8 cellular contexts compared by ENCODE assay signal in the genomic region with DNA sequence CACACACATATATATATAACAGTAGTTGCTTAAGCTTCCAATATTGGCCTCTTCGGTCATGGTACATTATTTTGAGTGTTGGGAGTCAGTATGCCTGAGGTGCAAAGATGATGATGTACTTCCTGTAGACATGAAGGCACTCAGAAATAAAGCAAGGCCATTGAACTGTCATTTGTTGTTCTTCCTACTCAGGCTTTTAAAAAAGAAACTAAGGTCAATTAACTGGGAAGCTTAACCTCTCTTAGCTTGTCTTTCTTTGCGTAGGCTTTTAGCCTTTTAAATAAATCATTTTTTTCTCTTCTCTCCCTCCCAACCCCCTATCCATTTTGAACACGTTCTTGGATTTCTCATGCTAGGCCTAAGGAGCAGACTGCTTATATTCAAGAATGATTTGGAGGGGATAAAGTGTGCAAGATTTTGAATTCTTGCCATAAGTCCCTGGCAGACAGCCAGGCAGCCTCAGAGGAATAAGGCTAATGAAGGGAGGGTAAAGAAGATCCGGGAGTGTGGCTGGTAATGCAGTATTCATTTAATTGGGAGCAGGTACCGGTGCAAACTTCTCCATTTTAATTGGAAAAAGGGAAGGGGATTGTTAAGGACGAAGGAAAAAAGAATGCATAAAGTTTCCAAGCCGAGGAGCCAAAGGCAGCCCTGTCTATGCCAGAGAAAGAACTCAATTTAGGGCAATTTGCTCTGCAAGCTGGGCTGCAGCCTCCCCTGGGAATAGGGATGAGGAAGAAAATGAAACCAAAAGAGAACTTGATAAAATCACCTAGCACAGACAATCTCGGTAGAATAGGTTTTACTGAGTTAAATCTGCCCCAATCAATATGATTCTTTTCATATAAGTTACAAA.
DNase-seq lines count a peak whose midpoint lies in the region; ATAC-seq and TF ChIP-seq lines count a peak whose summit lies in the region.

No MANE protein-coding gene starts in this region.

- no peak for TF ChIP-seq CTCF in brain microvascular endothelial cell (IDR thresholded peaks at IDR 0.05; ENCODE audit: low read depth, low read length, missing control alignments)
- TF ChIP-seq CTCF in parathyroid adenoma (IDR thresholded peaks at IDR 0.05), result no peak

- H3K4me1 ChIP-seq in parathyroid adenoma, result no peaks in the 10 kb centered on the region

- no peak overlapping the region for H3K9ac ChIP-seq in parathyroid adenoma

- peak overlapping the region; percentile 31 for H3K4me2 ChIP-seq in parathyroid adenoma (ENCODE audit: low read length)

- H3K36me3 ChIP-seq in brain microvascular endothelial cell (replicated peaks), result no peaks in the 10 kb centered on the region
- H3K36me3 ChIP-seq in parathyroid adenoma (ENCODE audit: control insufficient read depth, insufficient read depth, low read length), result no peaks in the 10 kb centered on the region

- H2AFZ ChIP-seq in parathyroid adenoma, result no peak overlapping the region

- H3K4me3 ChIP-seq in brain microvascular endothelial cell (ENCODE audit: low read depth, low read length), result peak overlapping the region; percentile 20
- no peak overlapping the region for H3K4me3 ChIP-seq in parathyroid adenoma (ENCODE audit: low read depth, low read length)

- no peaks in the 10 kb centered on the region for H3K27me3 ChIP-seq in brain microvascular endothelial cell (replicated peaks)
- no peaks in the 10 kb centered on the region for H3K27me3 ChIP-seq in parathyroid adenoma (ENCODE audit: control insufficient read depth, insufficient read depth, low read length)

- DNase-seq in DMS53 (lab: John Stamatoyannopoulos, UW) (peak; percentile 43), NCI-H2107 (lab: John Stamatoyannopoulos, UW) (peak; percentile 25), brain microvascular endothelial cell (peak; percentile 9)

- in situ Hi-C loops in brain microvascular endothelial cell (cut with HindIII; ENCODE audit: low pct_ligation_motif_present, low sequenced_read_pairs), result no loop called here

- ATAC-seq in HG03442 (IDR thresholded peaks at IDR 0.05; ENCODE audit: unreplicated experiment) (no peak), HG02840 (IDR thresholded peaks at IDR 0.05; ENCODE audit: low FRiP score, unreplicated experiment) (no peak), GM18505 (IDR thresholded peaks at IDR 0.05; ENCODE audit: unreplicated experiment) (no peak), GM21390 (IDR thresholded peaks at IDR 0.05; ENCODE audit: unreplicated experiment) (no peak)

- no peak overlapping the region for H3K27ac ChIP-seq in brain microvascular endothelial cell
- H3K27ac ChIP-seq in parathyroid adenoma, result no peak overlapping the region

- no peaks in the 10 kb centered on the region for H3K9me3 ChIP-seq in parathyroid adenoma (ENCODE audit: control insufficient read depth, low read length)

- no peak for TF ChIP-seq POLR2A in GM18505 (IDR thresholded peaks at IDR 0.05; ENCODE audit: borderline replicate concordance, extremely low read depth, insufficient read depth, insufficient read length)

- no peaks in the 10 kb centered on the region for H3K79me2 ChIP-seq in parathyroid adenoma
